Comparison of ENCODE assay signal across 8 cellular contexts in genomic region chr22:20857838-20858614, GRCh38. TPM values are rescaled to one million over a fixed set of nuclear protein-coding genes. Genes with fewer than 3 reads are reported as not detected.
DNase-seq lines count a peak whose midpoint lies in the region; ATAC-seq, FAIRE-seq and TF ChIP-seq lines count a peak whose summit lies in the region.

No MANE protein-coding gene starts in this region.

- H3K27ac ChIP-seq in Panc1 (ENCODE audit: low read length) = peak overlapping the region; percentile 64

- peak overlapping the region; percentile 81 to 89 for H3K4me3 ChIP-seq in Panc1 (ENCODE audit: low read depth in 2 of 2, low read length in 2 of 2)
- H3K4me3 ChIP-seq in fibroblast of mammary gland (ENCODE audit: control insufficient read depth, low read depth, low read length) = peak overlapping the region; percentile 56

- CTCF ChIA-PET in Panc1 (lab: Charles Lee) = no interaction called here

- H3K9me3 Mint-ChIP-seq in naive thymus-derived CD8-positive, alpha-beta T cell = no peaks in the 10 kb centered on the region
- no peaks in the 10 kb centered on the region for H3K9me3 Mint-ChIP-seq in stimulated activated effector memory CD8-positive, alpha-beta T cell treated with anti-CD3 and anti-CD28 coated beads, Interleukin-12 subunit alpha, Interleukin-12 subunit beta, amount 100 ng/mL, for 72 hours

- in situ Hi-C loops in Panc1 (cut with HindIII; ENCODE audit: low pct_unique_long_range_greater_than_20kb, low sequenced_read_pairs) = no loop called here

- POLR2A ChIA-PET in Panc1 (lab: Charles Lee) = no interaction called here
- POLR2A ChIA-PET in naive thymus-derived CD8-positive, alpha-beta T cell (lab: Charles Lee) = interaction anchor here (0.7 kb wide), 1 partner anchor 59 kb away, joined by 3 read pairs; the partner anchor contains the start of gene CRKL

- no peaks in the 10 kb centered on the region for H3K27me3 Mint-ChIP-seq in naive thymus-derived CD8-positive, alpha-beta T cell

- peaks cover 0 to 11% (median 0%) of the 10 kb centered on the region in 3 donors for H3K36me3 Mint-ChIP-seq in naive thymus-derived CD8-positive, alpha-beta T cell
- H3K36me3 Mint-ChIP-seq in stimulated activated effector memory CD8-positive, alpha-beta T cell treated with anti-CD3 and anti-CD28 coated beads, Interleukin-12 subunit alpha, Interleukin-12 subunit beta, amount 100 ng/mL, for 72 hours = peaks cover 48% of the 10 kb centered on the region

- no peak for FAIRE-seq in D721Med (lab: Jason Lieb, UNC)

- H3K4me3 Mint-ChIP-seq in naive thymus-derived CD8-positive, alpha-beta T cell = peak overlapping the region; percentile 87 to 96 (median 92)
- peak overlapping the region; percentile 92 for H3K4me3 Mint-ChIP-seq in stimulated activated effector memory CD8-positive, alpha-beta T cell treated with anti-CD3 and anti-CD28 coated beads, Interleukin-12 subunit alpha, Interleukin-12 subunit beta, amount 100 ng/mL, for 72 hours

- peaks cover 37 to 76% (median 69%) of the 10 kb centered on the region in 4 donors for H3K4me1 Mint-ChIP-seq in naive thymus-derived CD8-positive, alpha-beta T cell
- H3K4me1 Mint-ChIP-seq in stimulated activated effector memory CD8-positive, alpha-beta T cell treated with anti-CD3 and anti-CD28 coated beads, Interleukin-12 subunit alpha, Interleukin-12 subunit beta, amount 100 ng/mL, for 72 hours = peaks cover 57% of the 10 kb centered on the region

- intact Hi-C loops in Panc1 (cut with micrococcal nuclease; ENCODE audit: unreplicated experiment) = no loop called here

- DNase-seq in D721Med (ENCODE audit: insufficient read length, low spot score) (peak; percentile 89), HuH-7.5 (ENCODE audit: low spot score) (peak; percentile 71), Panc1 (ENCODE audit: low read depth, low spot score) (no peak), fibroblast of mammary gland (ENCODE audit: low read depth) (peak; percentile 78)
- peak; percentile 56 to 75 for DNase-seq in activated T-helper 1 cell treated with anti-CD3 and anti-CD28 coated beads, Interleukin-2, amount 50 U/mL, for 16 hours (ENCODE audit: low read depth in 1 of 2, low spot score in 1 of 2)
- DNase-seq in naive thymus-derived CD8-positive, alpha-beta T cell = peak in 8 of 10 donors; percentile 9 to 90 (median 70)
- DNase-seq in stimulated activated effector memory CD8-positive, alpha-beta T cell treated with anti-CD3 and anti-CD28 coated beads, Interleukin-12 subunit alpha, Interleukin-12 subunit beta, amount 100 ng/mL, for 72 hours (ENCODE audit: low spot score in 2 of 2) = peak; percentile 64 to 93

- TF ChIP-seq CTCF in D721Med (IDR thresholded peaks at IDR 0.05; ENCODE audit: insufficient read depth, missing control alignments) (no peak), Panc1 (IDR thresholded peaks at IDR 0.05) (no peak), fibroblast of mammary gland (conservative IDR thresholded peaks at IDR 0.05; ENCODE audit: control insufficient read depth, insufficient read depth, low read depth, low read length) (no peak)

- no TSS peak for BruUV-seq in Panc1 (replicated peaks; lab: Mats Ljungman, UMichigan)

- peaks cover 8% of the 10 kb centered on the region; the same call in 1 of the 2 replicates for H3K36me3 ChIP-seq in Panc1 (ENCODE audit: control insufficient read depth, insufficient read depth, low read length)

- H3K4me1 ChIP-seq in Panc1 (ENCODE audit: control insufficient read depth, insufficient read depth, low read length) = peaks cover 12% of the 10 kb centered on the region

- H3K9me3 ChIP-seq in Panc1 (ENCODE audit: control insufficient read depth, insufficient read depth, low read depth, low read length) = no peaks in the 10 kb centered on the region

- peak; percentile 50 for ATAC-seq in GM21528 (IDR thresholded peaks at IDR 0.05; ENCODE audit: low FRiP score, unreplicated experiment)
- peak; percentile 87 for ATAC-seq in Panc1
- peak; percentile 59 to 64 for ATAC-seq in naive thymus-derived CD8-positive, alpha-beta T cell
- ATAC-seq in stimulated activated effector memory CD8-positive, alpha-beta T cell treated with anti-CD3 and anti-CD28 coated beads, Interleukin-12 subunit alpha, Interleukin-12 subunit beta, amount 100 ng/mL, for 72 hours = peak; percentile 76

- peak overlapping the region; percentile 68 to 95 (median 90) for H3K27ac Mint-ChIP-seq in naive thymus-derived CD8-positive, alpha-beta T cell
- peak overlapping the region; percentile 91 for H3K27ac Mint-ChIP-seq in stimulated activated effector memory CD8-positive, alpha-beta T cell treated with anti-CD3 and anti-CD28 coated beads, Interleukin-12 subunit alpha, Interleukin-12 subunit beta, amount 100 ng/mL, for 72 hours

- no peaks in the 10 kb centered on the region for H3K27me3 ChIP-seq in Panc1 (ENCODE audit: control insufficient read depth, insufficient read depth, low read length)

RNA-seq across cellular contexts. Expression of gene PI4KA, which starts 0.6 kb away (rescaled TPM):
- total RNA-seq in Panc1 (2021; ENCODE audit: unreplicated experiment) = 54.3 TPM
- 58.3 TPM for polyA plus RNA-seq in Panc1 (2012; ENCODE audit: insufficient read length)
- 100 to 1,000 TPM; 148 to 158 TPM for total RNA-seq in naive thymus-derived CD8-positive, alpha-beta T cell
- polyA plus RNA-seq in naive thymus-derived CD8-positive, alpha-beta T cell = 10 to 100 TPM; 34.4 to 69.6 (median 50.0) TPM

RNA-seq across cellular contexts. Expression of gene SNAP29, which starts 0.8 kb away (rescaled TPM):
- total RNA-seq in Panc1 (2021; ENCODE audit: unreplicated experiment) = 24.5 TPM
- 29.0 TPM for polyA plus RNA-seq in Panc1 (2012; ENCODE audit: insufficient read length)
- total RNA-seq in naive thymus-derived CD8-positive, alpha-beta T cell = 10 to 100 TPM; 22.5 to 25.1 TPM
- 10 to 100 TPM; 18.2 to 20.8 (median 18.9) TPM for polyA plus RNA-seq in naive thymus-derived CD8-positive, alpha-beta T cell

RNA-seq across cellular contexts. Expression of gene CRKL, which starts 59.2 kb away (rescaled TPM):
- total RNA-seq in Panc1 (2021; ENCODE audit: unreplicated experiment) = 59.4 TPM
- polyA plus RNA-seq in Panc1 (2012; ENCODE audit: insufficient read length) = 24.6 TPM
- 10 to 100 TPM; 75.1 to 79.0 TPM for total RNA-seq in naive thymus-derived CD8-positive, alpha-beta T cell
- 10 to 100 TPM; 39.0 to 53.8 (median 40.1) TPM for polyA plus RNA-seq in naive thymus-derived CD8-positive, alpha-beta T cell
